23 cellular contexts compared by ENCODE assay signal in genomic region chr3:5314897-5315296, GRCh38.
DNase-seq lines count a peak whose midpoint lies in the region; ATAC-seq and TF ChIP-seq lines count a peak whose summit lies in the region.
"Had no signal": no experiment of that assay in that cellular context is flagged by ENCODE, and none has a peak within 500 bp of the region (broad histone marks: within the 10 kb centered on the region; RNA-seq: fewer than 3 reads in every experiment).

No MANE protein-coding gene starts in this region.

- intact Hi-C loops in Calu3 (cut with micrococcal nuclease; ENCODE audit: unreplicated experiment) (loop anchor here (1.0 kb wide), 1 partner anchor 74 kb away; no protein-coding TSS in a partner anchor), left colon (cut with DNase I, micrococcal nuclease) (no loop called here)

- ATAC-seq in GM21717 (IDR thresholded peaks at IDR 0.05; ENCODE audit: unreplicated experiment) (no peak), left colon (no peak), GM21619 (IDR thresholded peaks at IDR 0.05; ENCODE audit: unreplicated experiment) (no peak)
- ATAC-seq: GM12878, GM23338, HCT116 had no signal

- no peaks in the 10 kb centered on the region for H3K9me3 Mint-ChIP-seq in Calu3 (ENCODE audit: low read depth, unreplicated experiment)
- H3K9me3 Mint-ChIP-seq: IgD-negative memory B cell had no signal

- peaks cover 59% of the 10 kb centered on the region for H3K4me1 Mint-ChIP-seq in Calu3 (ENCODE audit: low read depth, unreplicated experiment)
- H3K4me1 Mint-ChIP-seq: B cell, GM23338, IgD-negative memory B cell had no signal

- no peaks in the 10 kb centered on the region for H3K36me3 Mint-ChIP-seq in Calu3 (ENCODE audit: insufficient read depth, unreplicated experiment)
- H3K36me3 Mint-ChIP-seq: IgD-negative memory B cell had no signal

- H3K4me3 Mint-ChIP-seq in Calu3 (ENCODE audit: low read depth, unreplicated experiment), result no peak overlapping the region
- H3K4me3 Mint-ChIP-seq: B cell, GM23338, IgD-negative memory B cell had no signal

- no TSS peak for BruUV-seq in Calu3 (replicated peaks; lab: Mats Ljungman, UMichigan)

- H3K27me3 Mint-ChIP-seq in Calu3 (ENCODE audit: unreplicated experiment), result no peaks in the 10 kb centered on the region
- H3K27me3 Mint-ChIP-seq: IgD-negative memory B cell had no signal

- CTCF ChIA-PET in Calu3 (lab: Charles Lee), result no interaction called here

- no peak for TF ChIP-seq CTCF in Calu3 (IDR thresholded peaks at IDR 0.05; ENCODE audit: unreplicated experiment)

- peak; percentile 3 for DNase-seq in NCI-H1105 treated with DMSO at 0.1 percent for 48 hours (lab: John Stamatoyannopoulos, UW)
- DNase-seq in NCI-H1105 (lab: John Stamatoyannopoulos, UW), result no peak
- no peak for DNase-seq in Calu3
- DNase-seq in OCI-M1 (lab: John Stamatoyannopoulos, UW), result peak; percentile 42
- peak; percentile 21 for DNase-seq in kidney tubule cell (ENCODE audit: low spot score)
- DNase-seq in left colon, result no peak
- DNase-seq: DMS153; EL; Kasumi-1; MG63; NCI-H1092; NCI-H1694; NCI-H345; NCI-H524 treated with DMSO at 0.1 percent for 48 hours; NK-92 treated with Interleukin-12 subunit alpha and Interleukin-12 subunit beta, amount 100 ng/mL, for 24 hours; RPMI8226 had no signal

- H3K27ac Mint-ChIP-seq in Calu3 (ENCODE audit: unreplicated experiment), result peak overlapping the region; percentile 53
- H3K27ac Mint-ChIP-seq: B cell, GM23338, IgD-negative memory B cell had no signal

Comparison
In these comparisons a context has a peak if more than half of its experiments do, and no peak if none do; other contexts are left out.
1. DNase-seq: peak in NCI-H1105 treated with DMSO at 0.1 percent for 48 hours (single experiment), OCI-M1 (single experiment) and kidney tubule cell (single experiment); none in NCI-H1105 (single experiment), Calu3 (single experiment) and left colon (0 of 2).